ENCODE assay signal across 20 cellular contexts in genomic region chr16:75534560-75535205, GRCh38. TPM values are rescaled to one million over a fixed set of nuclear protein-coding genes. Genes with fewer than 3 reads are reported as not detected.
A peak's percentile ranks its signal among the peaks of the same experiment; 100 is the strongest.
DNase-seq lines count a peak whose midpoint lies in the region; ATAC-seq, FAIRE-seq and TF ChIP-seq lines count a peak whose summit lies in the region.
"Had no signal": no experiment of that assay in that cellular context is flagged by ENCODE, and none has a peak within 500 bp of the region (broad histone marks: within the 10 kb centered on the region; RNA-seq: fewer than 3 reads in every experiment).

No MANE protein-coding gene starts in this region.

- POLR2A ChIA-PET in HepG2 (lab: Yijun Ruan, JAX): interaction anchor here (1.2 to 1.6 kb wide), 2 partner anchors 18 to 31 kb away, joined by 3 read pairs; no protein-coding TSS in a partner anchor

- TF ChIP-seq RAD21 in HepG2 (CRISPR knock-in tag; IDR thresholded peaks at IDR 0.05): no peak

- no peaks in the 10 kb centered on the region for H3K36me3 ChIP-seq in HepG2 (replicated peaks in 1 of 2; ENCODE audit: control insufficient read depth in 1 of 2, insufficient read depth in 2 of 2, low read length in 2 of 2)
- H3K36me3 ChIP-seq in right lobe of liver: no peaks in the 10 kb centered on the region
- H3K36me3 ChIP-seq in left lung: no peaks in the 10 kb centered on the region

- H3K4me3 ChIP-seq in HepG2 (replicated peaks in 1 of 3; ENCODE audit: insufficient read depth in 1 of 3, low read depth in 2 of 3, low read length in 3 of 3) (no peak overlapping the region), right lobe of liver (no peak overlapping the region), left lung (no peak overlapping the region)

- WGBS in HepG2 (ENCODE audit: low lambda C conversion rate): 42% methylated on average over 12 of the region's 19 CpGs
- 73% methylated on average over 5 of the region's 19 CpGs for WGBS in right lobe of liver (ENCODE audit: insufficient coverage, low coverage, low lambda C conversion rate, missing lambda C conversion rate)

- ATAC-seq in HepG2: peak; percentile 14; the same call in 2 of the 3 replicates
- no peak for ATAC-seq in right lobe of liver
- peak; percentile 39 for ATAC-seq in left lung

- BruUV-seq in HepG2 (replicated peaks; lab: Mats Ljungman, UMichigan): no TSS peak

- no peak for TF ChIP-seq CTCF in HepG2 (CRISPR knock-in tag; IDR thresholded peaks at IDR 0.05)
- no peak for TF ChIP-seq CTCF in right lobe of liver (IDR thresholded peaks at IDR 0.05)
- no peak for TF ChIP-seq CTCF in left lung (IDR thresholded peaks at IDR 0.05)

- CTCF ChIA-PET in HepG2 (lab: Yijun Ruan, JAX; ENCODE audit: low intra/inter-chr PET ratio, low total read pairs): no interaction called here

- intact Hi-C loops in HepG2 (cut with micrococcal nuclease; ENCODE audit: unreplicated experiment): no loop called here
- intact Hi-C loops in right lobe of liver (cut with DNase I): loop anchor here in 1 of 2 donors (10.0 kb wide), 1 partner anchor 50 kb away; no protein-coding TSS in a partner anchor
- intact Hi-C loops in left lung (cut with DNase I): no loop called here
- intact Hi-C loops in posterior vena cava (cut with DNase I): no loop called here

- no peaks in the 10 kb centered on the region for H3K9me3 ChIP-seq in HepG2 (ENCODE audit: low read length)
- H3K9me3 ChIP-seq in right lobe of liver: no peaks in the 10 kb centered on the region
- no peaks in the 10 kb centered on the region for H3K9me3 ChIP-seq in left lung
- H3K9me3 ChIP-seq: Caco-2 had no signal

- DNase-seq in HepG2 (ENCODE audit: low spot score) (no peak), right lobe of liver (no peak), left lung (no peak), posterior vena cava (ENCODE audit: low spot score) (peak; percentile 68), iPS-NIHi7 (ENCODE audit: extremely low spot score) (no peak), dedifferentiated amniotic fluid mesenchymal stem cell (ENCODE audit: extremely low spot score) (no peak), T-helper 1 cell (no peak)
- no peak for DNase-seq in activated CD4-positive, alpha-beta T cell treated with anti-CD3 and anti-CD28 coated beads for 4 hours
- DNase-seq: DMS79 treated with DMSO at 0.1 percent for 48 hours, GDM1, Kasumi-1, NCI-H1105 treated with DMSO at 0.1 percent for 48 hours, NCI-H187 treated with DMSO at 0.1 percent for 48 hours, NCI-H446 treated with DMSO at 0.1 percent for 48 hours, NCI-H82, SHP77 had no signal

- no peak overlapping the region for H3K4me2 ChIP-seq in HepG2 (ENCODE audit: low read depth, low read length)

- H3K27ac ChIP-seq in HepG2 (ENCODE audit: extremely low read length, insufficient read depth, low read length) (no peak overlapping the region), right lobe of liver (no peak overlapping the region), left lung (no peak overlapping the region)

- H2AFZ ChIP-seq in HepG2 (ENCODE audit: low read length): no peak overlapping the region

- in situ Hi-C loops in HepG2 (cut with HindIII; ENCODE audit: extremely low pct_ligation_motif_present, low pct_unique_long_range_greater_than_20kb): no loop called here

- TF ChIP-seq POLR2A in HepG2 (IDR thresholded peaks at IDR 0.05; ENCODE audit: insufficient read depth in 1 of 2, low read depth in 2 of 2, low read length in 2 of 2) (no peak), right lobe of liver (IDR thresholded peaks at IDR 0.05) (no peak)

- TF ChIP-seq EP300 in HepG2 (IDR thresholded peaks at IDR 0.05; ENCODE audit: low read depth in 2 of 2, low read length in 2 of 2): no peak
- no peak for TF ChIP-seq EP300 in HepG2 (CRISPR knock-in tag; IDR thresholded peaks at IDR 0.05; ENCODE audit: borderline replicate concordance)

- H3K79me2 ChIP-seq in HepG2 (ENCODE audit: insufficient read depth, low read length): no peaks in the 10 kb centered on the region

- no peak overlapping the region for H3K9ac ChIP-seq in HepG2 (ENCODE audit: insufficient read depth, low read depth, low read length)

- FAIRE-seq in HepG2 (lab: Jason Lieb, UNC): no peak
- FAIRE-seq: GM19239, RCC 7860 had no signal

- H3K4me1 ChIP-seq in HepG2 (ENCODE audit: insufficient read depth, low read length) (no peaks in the 10 kb centered on the region), right lobe of liver (no peaks in the 10 kb centered on the region), left lung (no peaks in the 10 kb centered on the region)
- H3K4me1 ChIP-seq: Caco-2 had no signal

- H4K20me1 ChIP-seq in HepG2 (ENCODE audit: insufficient read depth, low read length): no peaks in the 10 kb centered on the region

- H3K27me3 ChIP-seq in HepG2 (ENCODE audit: control insufficient read depth in 1 of 2, insufficient read depth in 2 of 2, low read length in 2 of 2): peaks cover 0 to 1% of the 10 kb centered on the region in 2 experiments; a peak in 1 of 5 replicates
- H3K27me3 ChIP-seq in right lobe of liver: no peaks in the 10 kb centered on the region
- H3K27me3 ChIP-seq in left lung: no peaks in the 10 kb centered on the region

RNA-seq across cellular contexts. Expression of gene CHST5, which starts 1.2 kb away (rescaled TPM):
- total RNA-seq in HepG2 (2016; rRNA removed; fragmentation: Illumina TruSeq; extraction: Trizol) (not detected in 2 replicates), right lobe of liver (not detected), left lung (1 to 10 TPM in 1 of 2 donors, under 1 TPM in 1; 0.09 to 1.4 TPM), posterior vena cava (not detected)
- total RNA-seq in HepG2 (2016; cell fraction: cytosol; rRNA removed; fragmentation: Illumina TruSeq; extraction: Trizol; ENCODE audit: low read depth): not detected in 2 replicates
- not detected in 2 replicates for total RNA-seq in HepG2 (2016; cell fraction: insoluble cytoplasmic fraction; rRNA removed; fragmentation: Illumina TruSeq; extraction: Trizol)
- total RNA-seq in HepG2 (2016; cell fraction: membrane; rRNA removed; fragmentation: Illumina TruSeq; extraction: Trizol): not detected in 2 replicates
- not detected in 2 replicates for total RNA-seq in HepG2 (2016; cell fraction: nucleus; rRNA removed; fragmentation: Illumina TruSeq; extraction: Trizol)
- 0.05 TPM in 1 of 2 replicates, not detected in the other for polyA plus RNA-seq in HepG2 (2011; rRNA removed)
- polyA plus RNA-seq in HepG2 (2011; cell fraction: cytosol; rRNA removed): not detected in 2 replicates
- polyA plus RNA-seq in HepG2 (2011; cell fraction: nucleus; rRNA removed): 0.05 TPM in 1 of 2 replicates, not detected in the other
- not detected in 2 replicates for polyA plus RNA-seq in HepG2 (2012)
- not detected in 2 replicates for polyA plus RNA-seq in HepG2 (2016; cell fraction: cytosol; fragmentation: Illumina TruSeq; extraction: Trizol; ENCODE audit: low read depth)
- polyA plus RNA-seq in HepG2 (2016; cell fraction: insoluble cytoplasmic fraction; fragmentation: Illumina TruSeq; extraction: Trizol; ENCODE audit: low read depth): not detected in 2 replicates
- not detected in 2 replicates for polyA plus RNA-seq in HepG2 (2016; cell fraction: membrane; fragmentation: Illumina TruSeq; extraction: Trizol; ENCODE audit: low read depth)
- polyA plus RNA-seq in HepG2 (2016; cell fraction: nucleus; fragmentation: Illumina TruSeq; extraction: Trizol; ENCODE audit: insufficient read depth, low read depth): 0.57 and 1.3 TPM in 2 replicates
- 0.30 TPM in 1 of 2 replicates, not detected in the other for polyA minus RNA-seq in HepG2 (2011; rRNA and poly(A)+ RNA removed; ENCODE audit: low replicate concordance)
- polyA minus RNA-seq in HepG2 (2011; cell fraction: cytosol; rRNA and poly(A)+ RNA removed): not detected in 2 replicates
- not detected in 2 replicates for polyA minus RNA-seq in HepG2 (2011; cell fraction: nucleus; rRNA and poly(A)+ RNA removed)
- total RNA-seq: A172 had no signal

RNA-seq across cellular contexts. Expression of gene TMEM231, which starts 21.4 kb away (rescaled TPM):
- total RNA-seq in HepG2 (2016; rRNA removed; fragmentation: Illumina TruSeq; extraction: Trizol) (2.3 and 3.5 TPM in 2 replicates), right lobe of liver (1 to 10 TPM in 5 of 6 experiments, under 1 TPM in 1; 0.98 to 2.1 (median 1.7) TPM), left lung (10 to 100 TPM in 1 of 2 donors, 1 to 10 TPM in 1; 8.2 to 16.0 TPM), posterior vena cava (1 to 10 TPM; 6.8 to 9.4 TPM)
- total RNA-seq in HepG2 (2016; cell fraction: cytosol; rRNA removed; fragmentation: Illumina TruSeq; extraction: Trizol; ENCODE audit: low read depth): 0.40 and 0.62 TPM in 2 replicates
- 1.3 and 3.4 TPM in 2 replicates for total RNA-seq in HepG2 (2016; cell fraction: insoluble cytoplasmic fraction; rRNA removed; fragmentation: Illumina TruSeq; extraction: Trizol)
- 1.2 and 1.5 TPM in 2 replicates for total RNA-seq in HepG2 (2016; cell fraction: membrane; rRNA removed; fragmentation: Illumina TruSeq; extraction: Trizol)
- 4.1 and 6.2 TPM in 2 replicates for total RNA-seq in HepG2 (2016; cell fraction: nucleus; rRNA removed; fragmentation: Illumina TruSeq; extraction: Trizol)
- polyA plus RNA-seq in HepG2 (2011; rRNA removed): 7.4 TPM in 2 replicates
- 11.5 and 13.9 TPM in 2 replicates for polyA plus RNA-seq in HepG2 (2011; cell fraction: cytosol; rRNA removed)
- 4.4 and 5.8 TPM in 2 replicates for polyA plus RNA-seq in HepG2 (2011; cell fraction: nucleus; rRNA removed)
- polyA plus RNA-seq in HepG2 (2012): 2.3 and 2.7 TPM in 2 replicates
- polyA plus RNA-seq in HepG2 (2016; cell fraction: cytosol; fragmentation: Illumina TruSeq; extraction: Trizol; ENCODE audit: low read depth): 0.32 TPM in 2 replicates
- 1.7 and 2.3 TPM in 2 replicates for polyA plus RNA-seq in HepG2 (2016; cell fraction: insoluble cytoplasmic fraction; fragmentation: Illumina TruSeq; extraction: Trizol; ENCODE audit: low read depth)
- polyA plus RNA-seq in HepG2 (2016; cell fraction: membrane; fragmentation: Illumina TruSeq; extraction: Trizol; ENCODE audit: low read depth): 1.2 and 1.3 TPM in 2 replicates
- 8.3 and 8.5 TPM in 2 replicates for polyA plus RNA-seq in HepG2 (2016; cell fraction: nucleus; fragmentation: Illumina TruSeq; extraction: Trizol; ENCODE audit: insufficient read depth, low read depth)
- 19.5 and 53.3 TPM in 2 replicates for polyA minus RNA-seq in HepG2 (2011; rRNA and poly(A)+ RNA removed; ENCODE audit: low replicate concordance)
- polyA minus RNA-seq in HepG2 (2011; cell fraction: cytosol; rRNA and poly(A)+ RNA removed): 5.1 and 7.1 TPM in 2 replicates
- 2.4 and 2.6 TPM in 2 replicates for polyA minus RNA-seq in HepG2 (2011; cell fraction: nucleus; rRNA and poly(A)+ RNA removed)

RNA-seq across cellular contexts. Expression of gene GABARAPL2, which starts 31.5 kb away (rescaled TPM):
- 76.4 and 82.4 TPM in 2 replicates for total RNA-seq in HepG2 (2016; rRNA removed; fragmentation: Illumina TruSeq; extraction: Trizol)
- 25.3 and 25.9 TPM in 2 replicates for total RNA-seq in HepG2 (2016; cell fraction: cytosol; rRNA removed; fragmentation: Illumina TruSeq; extraction: Trizol; ENCODE audit: low read depth)
- total RNA-seq in HepG2 (2016; cell fraction: insoluble cytoplasmic fraction; rRNA removed; fragmentation: Illumina TruSeq; extraction: Trizol): 72.8 and 81.6 TPM in 2 replicates
- 40.7 and 44.8 TPM in 2 replicates for total RNA-seq in HepG2 (2016; cell fraction: membrane; rRNA removed; fragmentation: Illumina TruSeq; extraction: Trizol)
- total RNA-seq in HepG2 (2016; cell fraction: nucleus; rRNA removed; fragmentation: Illumina TruSeq; extraction: Trizol): 37.2 and 37.9 TPM in 2 replicates
- polyA plus RNA-seq in HepG2 (2011; rRNA removed): 68.4 and 83.0 TPM in 2 replicates
- polyA plus RNA-seq in HepG2 (2011; cell fraction: cytosol; rRNA removed): 91.5 and 99.2 TPM in 2 replicates
- 31.2 and 42.4 TPM in 2 replicates for polyA plus RNA-seq in HepG2 (2011; cell fraction: nucleus; rRNA removed)
- polyA plus RNA-seq in HepG2 (2012): 103 and 127 TPM in 2 replicates
- polyA plus RNA-seq in HepG2 (2016; cell fraction: cytosol; fragmentation: Illumina TruSeq; extraction: Trizol; ENCODE audit: low read depth): 30.1 and 37.1 TPM in 2 replicates
- 109 and 111 TPM in 2 replicates for polyA plus RNA-seq in HepG2 (2016; cell fraction: insoluble cytoplasmic fraction; fragmentation: Illumina TruSeq; extraction: Trizol; ENCODE audit: low read depth)
- 35.7 and 43.9 TPM in 2 replicates for polyA plus RNA-seq in HepG2 (2016; cell fraction: membrane; fragmentation: Illumina TruSeq; extraction: Trizol; ENCODE audit: low read depth)
- 65.5 and 77.4 TPM in 2 replicates for polyA plus RNA-seq in HepG2 (2016; cell fraction: nucleus; fragmentation: Illumina TruSeq; extraction: Trizol; ENCODE audit: insufficient read depth, low read depth)
- polyA minus RNA-seq in HepG2 (2011; rRNA and poly(A)+ RNA removed; ENCODE audit: low replicate concordance): 12.0 and 14.3 TPM in 2 replicates
- polyA minus RNA-seq in HepG2 (2011; cell fraction: cytosol; rRNA and poly(A)+ RNA removed): 26.7 and 35.4 TPM in 2 replicates
- polyA minus RNA-seq in HepG2 (2011; cell fraction: nucleus; rRNA and poly(A)+ RNA removed): 20.6 and 27.5 TPM in 2 replicates
- 10 to 100 TPM; 33.4 to 46.5 (median 42.4) TPM for total RNA-seq in right lobe of liver
- total RNA-seq in left lung: 100 to 1,000 TPM in 1 of 2 donors, 10 to 100 TPM in 1; 94.1 to 107 TPM
- total RNA-seq in posterior vena cava: 10 to 100 TPM; 94.3 to 96.0 TPM

RNA-seq across cellular contexts. Expression of gene CHST6, which starts 39.4 kb away (rescaled TPM):
- total RNA-seq in HepG2 (2016; rRNA removed; fragmentation: Illumina TruSeq; extraction: Trizol) (0.32 and 0.91 TPM in 2 replicates), right lobe of liver (under 1 TPM in 1 of 6 experiments, not detected in 5; 0.02 TPM), left lung (1 to 10 TPM; 3.3 to 3.9 TPM), posterior vena cava (1 to 10 TPM in 1 of 2 donors, under 1 TPM in 1; 0.86 to 1.6 TPM)
- 0.09 and 0.20 TPM in 2 replicates for total RNA-seq in HepG2 (2016; cell fraction: cytosol; rRNA removed; fragmentation: Illumina TruSeq; extraction: Trizol; ENCODE audit: low read depth)
- total RNA-seq in HepG2 (2016; cell fraction: insoluble cytoplasmic fraction; rRNA removed; fragmentation: Illumina TruSeq; extraction: Trizol): 0.61 and 1.1 TPM in 2 replicates
- total RNA-seq in HepG2 (2016; cell fraction: membrane; rRNA removed; fragmentation: Illumina TruSeq; extraction: Trizol): 0.28 and 0.38 TPM in 2 replicates
- total RNA-seq in HepG2 (2016; cell fraction: nucleus; rRNA removed; fragmentation: Illumina TruSeq; extraction: Trizol): 0.71 and 1.1 TPM in 2 replicates
- polyA plus RNA-seq in HepG2 (2011; rRNA removed): 0.18 and 0.25 TPM in 2 replicates
- 0.10 and 0.28 TPM in 2 replicates for polyA plus RNA-seq in HepG2 (2011; cell fraction: cytosol; rRNA removed)
- 0.83 and 1.0 TPM in 2 replicates for polyA plus RNA-seq in HepG2 (2011; cell fraction: nucleus; rRNA removed)
- polyA plus RNA-seq in HepG2 (2012): 0.11 and 0.16 TPM in 2 replicates
- 0.14 and 0.16 TPM in 2 replicates for polyA plus RNA-seq in HepG2 (2016; cell fraction: cytosol; fragmentation: Illumina TruSeq; extraction: Trizol; ENCODE audit: low read depth)
- 0.24 and 0.36 TPM in 2 replicates for polyA plus RNA-seq in HepG2 (2016; cell fraction: insoluble cytoplasmic fraction; fragmentation: Illumina TruSeq; extraction: Trizol; ENCODE audit: low read depth)
- 0.13 and 0.16 TPM in 2 replicates for polyA plus RNA-seq in HepG2 (2016; cell fraction: membrane; fragmentation: Illumina TruSeq; extraction: Trizol; ENCODE audit: low read depth)
- polyA plus RNA-seq in HepG2 (2016; cell fraction: nucleus; fragmentation: Illumina TruSeq; extraction: Trizol; ENCODE audit: insufficient read depth, low read depth): 1.00 and 1.2 TPM in 2 replicates
- 0.58 and 2.4 TPM in 2 replicates for polyA minus RNA-seq in HepG2 (2011; rRNA and poly(A)+ RNA removed; ENCODE audit: low replicate concordance)
- polyA minus RNA-seq in HepG2 (2011; cell fraction: cytosol; rRNA and poly(A)+ RNA removed): 0.40 and 0.62 TPM in 2 replicates
- polyA minus RNA-seq in HepG2 (2011; cell fraction: nucleus; rRNA and poly(A)+ RNA removed): 0.13 and 0.50 TPM in 2 replicates
- total RNA-seq: A172 had no signal

Comparison
In these comparisons a context has a peak if more than half of its experiments do, and no peak if none do; other contexts are left out.
1. ATAC-seq: peak in HepG2 (single experiment) and left lung (single experiment); none in right lobe of liver (0 of 4).